In genomic region chr1:21261551-21262281, GRCh38 we compare ENCODE assay signal across 8 cellular contexts. TPM values are rescaled to one million over a fixed set of nuclear protein-coding genes. Genes with fewer than 3 reads are reported as not detected.
DNase-seq lines count a peak whose midpoint lies in the region; ATAC-seq and TF ChIP-seq lines count a peak whose summit lies in the region.

No MANE protein-coding gene starts in this region.

- no peaks in the 10 kb centered on the region for H3K27me3 ChIP-seq in ectodermal cell (ENCODE audit: control insufficient read depth, insufficient read depth, low read length, poor library complexity, severe bottlenecking)
- no peaks in the 10 kb centered on the region for H3K27me3 ChIP-seq in thoracic aorta (replicated peaks; ENCODE audit: insufficient read depth)

- no peak for TF ChIP-seq CTCF in GM13977 (IDR thresholded peaks at IDR 0.05; ENCODE audit: extremely low read depth, insufficient read depth, missing control alignments)
- no peak for TF ChIP-seq CTCF in thoracic aorta (IDR thresholded peaks at IDR 0.05)

- peak; percentile 55 for DNase-seq in GM13977 (ENCODE audit: low spot score)
- DNase-seq in SIG-M5 (lab: John Stamatoyannopoulos, UW): peak; percentile 28
- peak; percentile 41 for DNase-seq in medulla oblongata (ENCODE audit: extremely low spot score)
- peak; percentile 73 for DNase-seq in thoracic aorta (ENCODE audit: low spot score)
- no peak for DNase-seq in GM19240 (ENCODE audit: insufficient read length, low spot score)

- in situ Hi-C loops in GM13977 (cut with MboI; ENCODE audit: low pct_unique_long_range_greater_than_20kb, low sequenced_read_pairs, unreplicated experiment): no loop called here

- H3K4me3 ChIP-seq in ectodermal cell (ENCODE audit: insufficient read depth, low read depth, low read length) (no peak overlapping the region), thoracic aorta (peak overlapping the region; percentile 24)

- ATAC-seq in thoracic aorta (ENCODE audit: insufficient number of reproducible peaks, low FRiP score, low read depth) (peak; percentile 83), GM19397 (IDR thresholded peaks at IDR 0.05; ENCODE audit: unreplicated experiment) (no peak), HG02852 (IDR thresholded peaks at IDR 0.05; ENCODE audit: unreplicated experiment) (no peak)

- peak overlapping the region; percentile 66 for H3K27ac ChIP-seq in ectodermal cell (ENCODE audit: insufficient read depth, low read depth, low read length, poor library complexity, severe bottlenecking)
- H3K27ac ChIP-seq in thoracic aorta: peak overlapping the region; percentile 88 to 99

- 75 to 77% methylated on average over 20 of the region's 20 CpGs for WGBS in ectodermal cell, 2 experiments

- H3K4me1 ChIP-seq in ectodermal cell (ENCODE audit: control insufficient read depth, insufficient read depth, low read length) (peaks cover 16% of the 10 kb centered on the region), thoracic aorta (ENCODE audit: control insufficient read depth in 1 of 2, low read depth in 2 of 2) (peaks cover 32 to 70% of the 10 kb centered on the region in 2 donors)

- H3K9me3 ChIP-seq in ectodermal cell (ENCODE audit: control insufficient read depth, low read length) (no peaks in the 10 kb centered on the region), thoracic aorta (no peaks in the 10 kb centered on the region)

- H3K36me3 ChIP-seq in ectodermal cell (ENCODE audit: control insufficient read depth, insufficient read depth, low read length) (no peaks in the 10 kb centered on the region), thoracic aorta (peaks cover 21% of the 10 kb centered on the region)

RNA-seq across cellular contexts. Expression of gene ECE1, which starts 28.5 kb away (rescaled TPM):
- 43.3 TPM for polyA plus RNA-seq in ectodermal cell (2013, experiment 1 of 4)
- 41.6 TPM for polyA plus RNA-seq in ectodermal cell (2013, experiment 2 of 4)
- polyA plus RNA-seq in ectodermal cell (2013, experiment 3 of 4): 35.4 TPM
- 36.9 TPM for polyA plus RNA-seq in ectodermal cell (2013, experiment 4 of 4)
- 100 to 1,000 TPM; 103 to 124 TPM for total RNA-seq in thoracic aorta
